8 cellular contexts compared by ENCODE assay signal in the genomic region with DNA sequence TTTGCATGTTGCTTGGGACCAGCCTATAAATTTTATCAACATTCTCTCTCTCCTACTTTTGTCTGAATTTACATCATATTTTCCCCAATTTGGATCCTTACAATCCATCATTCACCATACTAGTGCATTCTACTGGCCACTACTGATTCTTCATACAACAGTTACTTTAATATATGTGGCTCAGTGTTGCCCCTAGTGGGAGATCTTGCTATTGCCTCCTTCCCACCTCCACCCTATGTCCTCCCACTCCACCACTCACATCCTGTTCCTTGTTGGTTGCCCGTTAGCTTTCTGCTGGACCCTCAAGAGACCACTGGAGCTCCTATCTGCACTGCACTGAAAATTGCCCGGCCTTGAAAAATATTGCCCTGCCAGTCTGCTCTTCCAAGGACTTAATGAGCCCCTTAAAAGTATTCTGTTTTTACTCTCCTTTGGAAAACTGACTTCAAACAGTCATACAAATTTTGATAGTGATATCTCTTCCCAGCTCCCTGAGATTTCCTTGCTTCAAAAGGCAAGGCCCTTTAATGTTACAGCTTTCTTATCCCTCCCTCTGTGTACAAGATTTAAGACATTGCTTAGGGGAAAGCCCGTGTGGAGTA.
A peak's percentile ranks its signal among the peaks of the same experiment; 100 is the strongest.
DNase-seq lines count a peak whose midpoint lies in the region; ATAC-seq lines count a peak whose summit lies in the region.

No MANE protein-coding gene starts in this region.

- no peaks in the 10 kb centered on the region for H3K4me1 Mint-ChIP-seq in T-helper 2 cell treated with Interferon-gamma antibody and Interleukin-4, amounts not matched to agents 5 μg/mL and 100 μg/mL, for 36 hours (ENCODE audit: low read depth)

- no peak overlapping the region for H3K4me3 Mint-ChIP-seq in T-helper 2 cell treated with Interferon-gamma antibody and Interleukin-4, amounts not matched to agents 5 μg/mL and 100 μg/mL, for 36 hours

- in situ Hi-C loops in GM23248 (cut with MboI) = no loop called here

- DNase-seq in COLO668 (lab: John Stamatoyannopoulos, UW; ENCODE audit: unreplicated experiment) (peak; percentile 26), NCI-H526 treated with DMSO at 0.1 percent for 48 hours (lab: John Stamatoyannopoulos, UW) (peak; percentile 24), GM23248 (no peak), aorta (no peak)
- no peak for DNase-seq in T-helper 2 cell treated with Interferon-gamma antibody and Interleukin-4, amounts not matched to agents 5 μg/mL and 100 μg/mL, for 36 hours (ENCODE audit: low spot score)

- H3K36me3 ChIP-seq in GM23248 (ENCODE audit: low read depth) (no peaks in the 10 kb centered on the region), aorta (ENCODE audit: control insufficient read depth in 1 of 2, insufficient read depth in 2 of 2, low read length in 1 of 2) (no peaks in the 10 kb centered on the region)

- ATAC-seq in GM18868 (IDR thresholded peaks at IDR 0.05; ENCODE audit: unreplicated experiment) = peak; percentile 99
- ATAC-seq in HG02981 (IDR thresholded peaks at IDR 0.05; ENCODE audit: unreplicated experiment) = peak; percentile 99
- ATAC-seq in esophagus mucosa = peak; percentile 65
- ATAC-seq in aorta (ENCODE audit: low FRiP score) = no peak

- no peaks in the 10 kb centered on the region for H3F3A ChIP-seq in GM23248 (ENCODE audit: insufficient read depth)

- H3K9me2 ChIP-seq in GM23248 (ENCODE audit: insufficient read depth) = no peaks in the 10 kb centered on the region

- no peak overlapping the region for H3K4me2 ChIP-seq in GM23248 (ENCODE audit: unreplicated experiment)

- H3K9ac ChIP-seq in GM23248 = no peak overlapping the region

- H4K20me1 ChIP-seq in GM23248 (ENCODE audit: insufficient read depth) = no peaks in the 10 kb centered on the region

- H3K27ac ChIP-seq in GM23248 = no peak overlapping the region
- H3K27ac ChIP-seq in aorta (ENCODE audit: low read depth in 1 of 2, low read length in 2 of 2) = no peak overlapping the region

- no peak overlapping the region for H3K27ac Mint-ChIP-seq in T-helper 2 cell treated with Interferon-gamma antibody and Interleukin-4, amounts not matched to agents 5 μg/mL and 100 μg/mL, for 36 hours

- intact Hi-C loops in aorta (cut with DNase I) = no loop called here

- no peaks in the 10 kb centered on the region for H3K36me3 Mint-ChIP-seq in T-helper 2 cell treated with Interferon-gamma antibody and Interleukin-4, amounts not matched to agents 5 μg/mL and 100 μg/mL, for 36 hours (ENCODE audit: low read depth)

- H3K9me3 ChIP-seq in GM23248 (ENCODE audit: low read depth) (no peaks in the 10 kb centered on the region), aorta (ENCODE audit: control insufficient read depth, low read length) (no peaks in the 10 kb centered on the region)

- no peak overlapping the region for H2AFZ ChIP-seq in GM23248

- H3K4me1 ChIP-seq in GM23248 (ENCODE audit: insufficient read depth) (no peaks in the 10 kb centered on the region), aorta (ENCODE audit: control insufficient read depth in 1 of 2, insufficient read depth in 2 of 2, low read length in 2 of 2) (no peaks in the 10 kb centered on the region)

- no peaks in the 10 kb centered on the region for H3K79me2 ChIP-seq in GM23248 (ENCODE audit: insufficient read depth)

- H3K27me3 Mint-ChIP-seq in T-helper 2 cell treated with Interferon-gamma antibody and Interleukin-4, amounts not matched to agents 5 μg/mL and 100 μg/mL, for 36 hours (ENCODE audit: low read depth) = no peaks in the 10 kb centered on the region

- H3K4me3 ChIP-seq in GM23248 (no peak overlapping the region), aorta (ENCODE audit: low read length in 2 of 2) (no peak overlapping the region)

- peaks cover 12% of the 10 kb centered on the region for H3K9me3 Mint-ChIP-seq in T-helper 2 cell treated with Interferon-gamma antibody and Interleukin-4, amounts not matched to agents 5 μg/mL and 100 μg/mL, for 36 hours

- H3K27me3 ChIP-seq in GM23248 (replicated peaks; ENCODE audit: insufficient read depth) (no peaks in the 10 kb centered on the region), aorta (ENCODE audit: control insufficient read depth in 1 of 2, insufficient read depth in 2 of 2, low read length in 1 of 2) (no peaks in the 10 kb centered on the region)

- WGBS in GM23248 (ENCODE audit: low coverage in 1 of 2, low lambda C conversion rate in 2 of 2, missing lambda C conversion rate in 2 of 2), 2 experiments = 24 to 27% methylated on average over 3 of the region's 3 CpGs
- WGBS in aorta, 2 donors = 66 to 72% methylated on average over 3 of the region's 3 CpGs

Comparison
In these comparisons a context has a peak if more than half of its experiments do, and no peak if none do; other contexts are left out.
1. DNase-seq: peak in COLO668 (single experiment) and NCI-H526 treated with DMSO at 0.1 percent for 48 hours (single experiment); none in T-helper 2 cell treated with Interferon-gamma antibody and Interleukin-4, amounts not matched to agents 5 μg/mL and 100 μg/mL, for 36 hours (single experiment), GM23248 (single experiment) and aorta (0 of 2).